11 cellular contexts compared by ENCODE assay signal in genomic region chr7:95476072-95476845, GRCh38. TPM values are rescaled to one million over a fixed set of nuclear protein-coding genes. Genes with fewer than 3 reads are reported as not detected.
DNase-seq lines count a peak whose midpoint lies in the region; ATAC-seq and TF ChIP-seq lines count a peak whose summit lies in the region.
"Had no signal": no experiment of that assay in that cellular context is flagged by ENCODE, and none has a peak within 500 bp of the region (broad histone marks: within the 10 kb centered on the region; RNA-seq: fewer than 3 reads in every experiment).

No MANE protein-coding gene starts in this region.

- H2AFZ ChIP-seq in SU-DHL-6 (ENCODE audit: low read depth, low read length, severe bottlenecking) (peak overlapping the region; percentile 98), hepatocyte (peak overlapping the region; percentile 36)

- H4K20me1 ChIP-seq in SU-DHL-6 (ENCODE audit: low read depth, low read length): no peaks in the 10 kb centered on the region
- no peaks in the 10 kb centered on the region for H4K20me1 ChIP-seq in hepatocyte (ENCODE audit: insufficient read depth, poor library complexity, severe bottlenecking)

- H3F3A ChIP-seq in SU-DHL-6 (ENCODE audit: insufficient read depth): no peaks in the 10 kb centered on the region

- no peaks in the 10 kb centered on the region for H3K36me3 ChIP-seq in SU-DHL-6 (ENCODE audit: low read length)
- H3K36me3 ChIP-seq in hepatocyte (replicated peaks; ENCODE audit: insufficient read depth, low read depth): no peaks in the 10 kb centered on the region
- no peaks in the 10 kb centered on the region for H3K36me3 ChIP-seq in gastrocnemius medialis
- no peaks in the 10 kb centered on the region for H3K36me3 ChIP-seq in vagina
- H3K36me3 ChIP-seq: adrenal gland, spleen, upper lobe of left lung had no signal

- DNase-seq in DMS53 (lab: John Stamatoyannopoulos, UW) (peak; percentile 53), DMS53 treated with DMSO at 0.1 percent for 48 hours (lab: John Stamatoyannopoulos, UW; ENCODE audit: unreplicated experiment) (no peak), hepatocyte (ENCODE audit: low spot score) (no peak), gastrocnemius medialis (no peak), vagina (ENCODE audit: extremely low spot score in 2 of 2) (no peak)
- DNase-seq in stimulated activated CD4-positive, alpha-beta T cell treated with anti-CD3 and anti-CD28 coated beads, Interleukin-15, amount 100 ng/mL, for 24 hours: no peak
- DNase-seq: spleen had no signal

- H3K4me3 ChIP-seq in SU-DHL-6 (ENCODE audit: insufficient read depth, low read length, poor library complexity, severe bottlenecking): no peak overlapping the region
- no peak overlapping the region for H3K4me3 ChIP-seq in hepatocyte
- peak overlapping the region; percentile 10 to 38 (median 21) for H3K4me3 ChIP-seq in gastrocnemius medialis
- no peak overlapping the region for H3K4me3 ChIP-seq in vagina
- H3K4me3 ChIP-seq: adrenal gland, spleen, upper lobe of left lung had no signal

- H3K79me2 ChIP-seq in SU-DHL-6 (ENCODE audit: insufficient read depth, low read length): no peaks in the 10 kb centered on the region
- no peaks in the 10 kb centered on the region for H3K79me2 ChIP-seq in hepatocyte

- H3K27me3 ChIP-seq in SU-DHL-6 (ENCODE audit: low read length) (no peaks in the 10 kb centered on the region), hepatocyte (no peaks in the 10 kb centered on the region), gastrocnemius medialis (no peaks in the 10 kb centered on the region), vagina (no peaks in the 10 kb centered on the region)
- H3K27me3 ChIP-seq: adrenal gland, spleen, upper lobe of left lung had no signal

- ATAC-seq in gastrocnemius medialis: peak; percentile 54 to 64
- ATAC-seq in activated CD4-positive, CD25-positive, alpha-beta regulatory T cell treated with anti-CD3 and anti-CD28 coated beads, Interleukin-2, amount 50 U/mL, for 24 hours: no peak

- H3K9me3 ChIP-seq in SU-DHL-6 (ENCODE audit: insufficient read depth, low read length) (no peaks in the 10 kb centered on the region), hepatocyte (ENCODE audit: low read depth) (no peaks in the 10 kb centered on the region), gastrocnemius medialis (no peaks in the 10 kb centered on the region), vagina (no peaks in the 10 kb centered on the region)
- H3K9me3 ChIP-seq: adrenal gland, spleen, upper lobe of left lung had no signal

- H3K9me2 ChIP-seq in SU-DHL-6 (replicated peaks; ENCODE audit: insufficient read depth, low read length) (no peaks in the 10 kb centered on the region), hepatocyte (replicated peaks; ENCODE audit: insufficient read depth) (no peaks in the 10 kb centered on the region)

- in situ Hi-C loops in gastrocnemius medialis (cut with MboI; ENCODE audit: low sequenced_read_pairs in 4 of 4): loop anchor here in 3 of 4 donors (5.0 to 25.0 kb wide), 2 partner anchors 1014 to 1029 kb away; no protein-coding TSS in a partner anchor

- intact Hi-C loops in gastrocnemius medialis (cut with DNase I; ENCODE audit: low total_unique reads): loop anchor here (2.0 to 10.0 kb wide), 3 partner anchors 41 to 964 kb away; partner anchors contain the start of gene PON2
- intact Hi-C loops in vagina (cut with DNase I): no loop called here

- peak overlapping the region; percentile 13 for H3K4me2 ChIP-seq in SU-DHL-6 (ENCODE audit: low read depth, low read length, poor library complexity, severe bottlenecking)
- peak overlapping the region; percentile 60 for H3K4me2 ChIP-seq in hepatocyte

- H3K9ac ChIP-seq in SU-DHL-6 (ENCODE audit: low read length): no peak overlapping the region

- TF ChIP-seq CTCF in SU-DHL-6 (IDR thresholded peaks at IDR 0.05; ENCODE audit: insufficient read depth, low read length, poor library complexity, severe bottlenecking) (no peak), hepatocyte (IDR thresholded peaks at IDR 0.05; ENCODE audit: poor library complexity) (no peak), gastrocnemius medialis (IDR thresholded peaks at IDR 0.05 in 4 of 5, conservative IDR thresholded peaks at IDR 0.05 in 1 of 5) (no peak), vagina (IDR thresholded peaks at IDR 0.05) (no peak)

- no peak overlapping the region for H3K27ac ChIP-seq in SU-DHL-6 (ENCODE audit: low read depth, low read length)
- no peak overlapping the region for H3K27ac ChIP-seq in hepatocyte
- H3K27ac ChIP-seq in gastrocnemius medialis: peak overlapping the region; percentile 38 to 51 (median 44)
- H3K27ac ChIP-seq in vagina: no peak overlapping the region
- H3K27ac ChIP-seq: spleen, upper lobe of left lung had no signal

- no peak for TF ChIP-seq POLR2A in gastrocnemius medialis (IDR thresholded peaks at IDR 0.05)
- no peak for TF ChIP-seq POLR2A in vagina (IDR thresholded peaks at IDR 0.05)

- H3K4me1 ChIP-seq in hepatocyte (ENCODE audit: insufficient read depth) (peaks cover 5% of the 10 kb centered on the region), gastrocnemius medialis (no peaks in the 10 kb centered on the region), vagina (no peaks in the 10 kb centered on the region)

- 75% methylated on average over 9 of the region's 9 CpGs for WGBS in hepatocyte (ENCODE audit: low lambda C conversion rate, missing lambda C conversion rate)

RNA-seq across cellular contexts. Expression of gene ASB4, which starts 9.5 kb away (rescaled TPM):
- total RNA-seq in hepatocyte (0.03 and 0.08 TPM in 2 replicates), gastrocnemius medialis (10 to 100 TPM in 3 of 4 donors, 1 to 10 TPM in 1; 1.4 to 27.3 (median 17.9) TPM), vagina (0.25 TPM)
- polyA plus RNA-seq in hepatocyte: 0.35 TPM in 1 of 2 replicates, not detected in the other
- total RNA-seq: spleen had no signal

RNA-seq across cellular contexts. Expression of gene PON2, which starts 41.4 kb away (rescaled TPM):
- total RNA-seq in hepatocyte: 292 and 337 TPM in 2 replicates
- polyA plus RNA-seq in hepatocyte: 244 and 273 TPM in 2 replicates
- total RNA-seq in gastrocnemius medialis: 10 to 100 TPM; 10.2 to 45.4 (median 23.5) TPM
- total RNA-seq in vagina: 77.3 TPM

Comparison
In these comparisons a context has a peak if more than half of its experiments do, and no peak if none do; other contexts are left out.
1. H3K27ac ChIP-seq: peak in gastrocnemius medialis (4 of 4); none in SU-DHL-6 (single experiment), hepatocyte (single experiment) and vagina (single experiment).
2. H3K4me3 ChIP-seq: peak in gastrocnemius medialis (4 of 4); none in SU-DHL-6 (single experiment), hepatocyte (single experiment) and vagina (0 of 2).
3. ATAC-seq: peak in gastrocnemius medialis (2 of 2); none in activated CD4-positive, CD25-positive, alpha-beta regulatory T cell treated with anti-CD3 and anti-CD28 coated beads, Interleukin-2, amount 50 U/mL, for 24 hours (0 of 2).